ENCODE assay signal across 35 cellular contexts in genomic region chr21:15104470-15104869, GRCh38.
"Had no signal": no experiment of that assay in that cellular context is flagged by ENCODE, and none has a peak within 500 bp of the region (broad histone marks: within the 10 kb centered on the region; RNA-seq: fewer than 3 reads in every experiment).

No MANE protein-coding gene starts in this region.

- DNase-seq: Karpas-422, Kasumi-1, MG63, MM.1S, MV-4-11, NCI-H1048, NCI-H1092, NCI-H1092 treated with DMSO at 0.1 percent for 48 hours, NCI-H1105, NCI-H1105 treated with DMSO at 0.1 percent for 48 hours, NCI-H1417, NCI-H1417 treated with DMSO at 0.1 percent for 48 hours, NCI-H1436, NCI-H1436 treated with DMSO at 0.1 percent for 48 hours, NCI-H146, NCI-H1694, NCI-H1694 treated with DMSO at 0.1 percent for 48 hours, NCI-H187, NCI-H187 treated with DMSO at 0.1 percent for 48 hours, NCI-H1930, NCI-H2029, NCI-H2029 treated with DMSO at 0.1 percent for 48 hours, NCI-H2081, NCI-H2081 treated with DMSO at 0.1 percent for 48 hours, NCI-H2107, NCI-H2171, NCI-H2171 treated with DMSO at 0.1 percent for 48 hours, NCI-H2227 treated with DMSO at 0.1 percent for 48 hours, NCI-H226, NCI-H345, NCI-H446, NCI-H446 treated with DMSO at 0.1 percent for 48 hours, NCI-H510A, NCI-H510A treated with DMSO at 0.1 percent for 48 hours, NCI-H524 had no signal

- H3K4me3 ChIP-seq: MG63 had no signal

- H3K27me3 ChIP-seq: MG63 had no signal

- H3K36me3 ChIP-seq: MG63 had no signal

- H3K9me3 ChIP-seq: MG63 had no signal
